Comparison of ENCODE assay signal across 11 cellular contexts in the genomic region with DNA sequence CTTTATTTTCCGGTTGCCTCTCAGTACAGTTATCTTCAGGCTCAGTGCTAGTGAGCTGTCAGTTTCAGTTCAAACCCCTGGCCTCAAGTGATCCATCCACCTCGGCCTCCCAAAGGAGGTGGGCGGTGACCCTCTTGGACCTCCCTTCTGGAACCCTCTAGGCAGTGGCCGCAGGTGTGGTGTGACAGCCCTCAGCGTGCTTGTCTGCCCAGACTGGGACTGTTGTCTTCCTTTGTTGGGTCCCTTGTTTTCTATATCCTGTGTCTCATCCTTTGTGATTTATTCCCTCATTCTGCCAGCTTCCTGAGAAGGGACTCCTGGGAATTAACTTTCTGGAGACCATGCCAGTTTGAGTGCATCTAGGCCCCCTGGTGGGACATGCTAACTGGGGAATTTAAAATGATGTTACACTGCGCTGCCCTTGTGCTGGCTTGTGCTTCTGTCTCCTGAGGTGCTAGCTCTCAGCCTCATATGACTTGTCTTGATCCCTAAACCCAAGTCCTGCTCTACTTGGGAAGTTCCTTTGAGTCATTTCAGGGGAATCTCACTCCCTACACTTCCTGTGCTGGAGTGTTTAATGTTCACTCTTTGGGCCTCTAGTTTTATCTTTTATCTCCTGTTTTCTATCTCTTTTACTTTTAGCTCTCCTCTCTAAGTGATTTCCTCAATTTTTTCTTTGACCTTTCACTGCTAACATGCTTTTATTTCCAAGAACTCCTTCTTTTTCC. TPM values are rescaled to one million over a fixed set of nuclear protein-coding genes. Genes with fewer than 3 reads are reported as not detected.
A peak's percentile ranks its signal among the peaks of the same experiment; 100 is the strongest.
DNase-seq lines count a peak whose midpoint lies in the region; ATAC-seq and TF ChIP-seq lines count a peak whose summit lies in the region.
"Had no signal": no experiment of that assay in that cellular context is flagged by ENCODE, and none has a peak within 500 bp of the region (broad histone marks: within the 10 kb centered on the region; RNA-seq: fewer than 3 reads in every experiment).

No MANE protein-coding gene starts in this region.

- POLR2A ChIA-PET in BJ (lab: Charles Lee): no interaction called here

- TF ChIP-seq CTCF in BJ (IDR thresholded peaks at IDR 0.05; ENCODE audit: insufficient read depth, low read depth, low read length): 0 out of 2 replicates have a peak, but pooled peaks have one; percentile 14
- TF ChIP-seq CTCF in brain (conservative IDR thresholded peaks at IDR 0.05): no peak
- no peak for TF ChIP-seq CTCF in vagina (IDR thresholded peaks at IDR 0.05)
- no peak for TF ChIP-seq CTCF in colonic mucosa (IDR thresholded peaks at IDR 0.05)

- intact Hi-C loops in vagina (cut with DNase I): no loop called here
- intact Hi-C loops in colonic mucosa (cut with DNase I): no loop called here

- no peak overlapping the region for H3K27ac ChIP-seq in vagina
- no peak overlapping the region for H3K27ac ChIP-seq in colonic mucosa
- H3K27ac ChIP-seq: Peyer's patch, prostate gland had no signal

- DNase-seq in BJ (ENCODE audit: low read depth) (no peak), HS-5 (ENCODE audit: low read depth) (peak; percentile 79), myocyte (ENCODE audit: low read depth) (peak; percentile 47), vagina (ENCODE audit: extremely low spot score in 2 of 2) (no peak), CD1c-positive myeloid dendritic cell (ENCODE audit: extremely low spot score) (no peak), colonic mucosa (no peak)
- DNase-seq: Peyer's patch had no signal

- no peak overlapping the region for H3K4me3 Mint-ChIP-seq in brain
- H3K4me3 Mint-ChIP-seq: IgD-negative memory B cell had no signal

- H3K27me3 ChIP-seq in BJ (ENCODE audit: control insufficient read depth, insufficient read depth, low read length) (no peaks in the 10 kb centered on the region), vagina (no peaks in the 10 kb centered on the region), colonic mucosa (no peaks in the 10 kb centered on the region)
- H3K27me3 ChIP-seq: Peyer's patch had no signal

- TF ChIP-seq POLR2A in vagina (IDR thresholded peaks at IDR 0.05): no peak

- H3K4me1 Mint-ChIP-seq in brain: peaks cover 54% of the 10 kb centered on the region

- H3K9ac ChIP-seq in colonic mucosa (ENCODE audit: low read depth in 2 of 2, low read length in 2 of 2): no peak overlapping the region

- no peaks in the 10 kb centered on the region for H3K27me3 Mint-ChIP-seq in brain
- H3K27me3 Mint-ChIP-seq: IgD-negative memory B cell had no signal

- H3K27ac Mint-ChIP-seq in brain: peak overlapping the region in 4 of 5 experiments; percentile 7 to 92 (median 87)
- H3K27ac Mint-ChIP-seq: IgD-negative memory B cell had no signal

- H3K9me3 Mint-ChIP-seq in brain: peaks cover 0 to 4% (median 0%) of the 10 kb centered on the region in 5 experiments
- H3K9me3 Mint-ChIP-seq: IgD-negative memory B cell had no signal

- peaks cover 66% of the 10 kb centered on the region for H3K4me1 ChIP-seq in vagina
- peaks cover 26% of the 10 kb centered on the region for H3K4me1 ChIP-seq in colonic mucosa

- no peak overlapping the region for H3K4me3 ChIP-seq in BJ (ENCODE audit: low read depth, low read length)
- no peak overlapping the region for H3K4me3 ChIP-seq in vagina
- no peak overlapping the region for H3K4me3 ChIP-seq in colonic mucosa
- H3K4me3 ChIP-seq: Peyer's patch, prostate gland had no signal

- H3K9me3 ChIP-seq in vagina: no peaks in the 10 kb centered on the region
- no peaks in the 10 kb centered on the region for H3K9me3 ChIP-seq in colonic mucosa
- H3K9me3 ChIP-seq: Peyer's patch, prostate gland had no signal

- CTCF ChIA-PET in BJ (lab: Yijun Ruan, JAX): interaction anchor here (0.7 to 8.7 kb wide), 5 partner anchors 12 to 57 kb away, joined by 3 to 82 read pairs (median 3); no protein-coding TSS in a partner anchor

- ATAC-seq in HG03025 (IDR thresholded peaks at IDR 0.05; ENCODE audit: low FRiP score, unreplicated experiment): no peak

- peaks cover 41% of the 10 kb centered on the region for H3K36me3 Mint-ChIP-seq in brain

- peaks cover 8% of the 10 kb centered on the region for H3K36me3 ChIP-seq in BJ (ENCODE audit: control insufficient read depth, insufficient read depth, low read length)
- H3K36me3 ChIP-seq in vagina: peaks cover 0 to 5% of the 10 kb centered on the region in 2 donors
- no peaks in the 10 kb centered on the region for H3K36me3 ChIP-seq in colonic mucosa

RNA-seq across cellular contexts. Expression of gene MED15, which starts 19.4 kb away (rescaled TPM):
- polyA plus RNA-seq in BJ (2011; rRNA removed) (24.2 and 42.7 TPM in 2 replicates), brain (ENCODE audit: insufficient read depth, low read depth, low replicate concordance) (50.1 TPM)
- 55.9 and 67.4 TPM in 2 replicates for polyA minus RNA-seq in BJ (2011; rRNA and poly(A)+ RNA removed)
- total RNA-seq in myocyte (29.7 and 41.7 TPM in 2 replicates), vagina (72.2 TPM), colonic mucosa (100 to 1,000 TPM in 1 of 2 donors, 10 to 100 TPM in 1; 93.1 to 102 TPM)
- 94.4 TPM for polyA plus RNA-seq in myocyte (2012)

RNA-seq across cellular contexts. Expression of gene KLHL22, which starts 31.2 kb away (rescaled TPM):
- polyA plus RNA-seq in BJ (2011; rRNA removed) (27.0 and 34.0 TPM in 2 replicates), brain (ENCODE audit: insufficient read depth, low read depth, low replicate concordance) (37.0 TPM)
- 24.8 and 32.0 TPM in 2 replicates for polyA minus RNA-seq in BJ (2011; rRNA and poly(A)+ RNA removed)
- total RNA-seq in myocyte (31.5 and 46.3 TPM in 2 replicates), vagina (20.1 TPM), colonic mucosa (10 to 100 TPM; 10.4 to 13.2 TPM)
- 24.3 TPM for polyA plus RNA-seq in myocyte (2012)

Comparison
In these comparisons a context has a peak if more than half of its experiments do, and no peak if none do; other contexts are left out.
1. DNase-seq: peak in HS-5 (single experiment) and myocyte (single experiment); none in BJ (single experiment), vagina (0 of 2), CD1c-positive myeloid dendritic cell (single experiment) and colonic mucosa (single experiment).